Comparison of ENCODE assay signal across 27 cellular contexts in genomic region chr16:1539720-1540555, GRCh38. TPM values are rescaled to one million over a fixed set of nuclear protein-coding genes. Genes with fewer than 3 reads are reported as not detected.
DNase-seq lines count a peak whose midpoint lies in the region; ATAC-seq and TF ChIP-seq lines count a peak whose summit lies in the region.
"Had no signal": no experiment of that assay in that cellular context is flagged by ENCODE, and none has a peak within 500 bp of the region (broad histone marks: within the 10 kb centered on the region; RNA-seq: fewer than 3 reads in every experiment).

No MANE protein-coding gene starts in this region.

- H3K56ac ChIP-seq in mesendoderm (ENCODE audit: low read length), result no peak overlapping the region

- no peaks in the 10 kb centered on the region for H3K27me3 ChIP-seq in BE2C
- peaks cover 69% of the 10 kb centered on the region for H3K27me3 ChIP-seq in BLaER1
- no peaks in the 10 kb centered on the region for H3K27me3 ChIP-seq in mesendoderm (ENCODE audit: insufficient read depth, low read length, poor library complexity)
- H3K27me3 ChIP-seq: adrenal gland, brain microvascular endothelial cell, colonic mucosa, stomach, tibial nerve had no signal

- no peak overlapping the region for H3K27ac ChIP-seq in BLaER1
- H3K27ac ChIP-seq in mesendoderm (ENCODE audit: low read depth, low read length), result no peak overlapping the region
- H3K27ac ChIP-seq: brain microvascular endothelial cell, colonic mucosa, tibial nerve had no signal

- H3K36me3 ChIP-seq in BE2C (peaks cover 6% of the 10 kb centered on the region), BLaER1 (no peaks in the 10 kb centered on the region), mesendoderm (ENCODE audit: control insufficient read depth, insufficient read depth, low read length) (no peaks in the 10 kb centered on the region)
- H3K36me3 ChIP-seq: colonic mucosa had no signal

- H3K36me3 Mint-ChIP-seq in T-helper 17 cell (ENCODE audit: low read depth) (peaks cover 6% of the 10 kb centered on the region), glutamatergic neuron (ENCODE audit: unreplicated experiment) (no peaks in the 10 kb centered on the region)
- H3K36me3 Mint-ChIP-seq: WTC11 had no signal

- H3K79me2 ChIP-seq in mesendoderm (ENCODE audit: control insufficient read depth, insufficient read depth, low read length), result no peaks in the 10 kb centered on the region

- no peak overlapping the region for H3K4ac ChIP-seq in mesendoderm (ENCODE audit: low read depth, low read length)

- no peak overlapping the region for H3K27ac Mint-ChIP-seq in T-helper 17 cell
- peak overlapping the region; percentile 86 for H3K27ac Mint-ChIP-seq in glutamatergic neuron (ENCODE audit: unreplicated experiment)
- H3K27ac Mint-ChIP-seq: WTC11 had no signal

- peaks cover 14% of the 10 kb centered on the region for H3K9me3 Mint-ChIP-seq in glutamatergic neuron (ENCODE audit: unreplicated experiment)
- H3K9me3 Mint-ChIP-seq: WTC11 had no signal

- no peak for TF ChIP-seq CTCF in BE2C (IDR thresholded peaks at IDR 0.05; ENCODE audit: low read depth, low read length)
- TF ChIP-seq CTCF in glutamatergic neuron (IDR thresholded peaks at IDR 0.05; ENCODE audit: partially characterized antibody, unreplicated experiment), result no peak

- no peak overlapping the region for H2BK120ac ChIP-seq in mesendoderm (ENCODE audit: low read depth, low read length)

- peak overlapping the region; percentile 91 for H3K4me2 ChIP-seq in BLaER1
- no peak overlapping the region for H3K4me2 ChIP-seq in mesendoderm (ENCODE audit: low read length)
- H3K4me2 ChIP-seq: SK-N-SH had no signal

- peaks cover 87% of the 10 kb centered on the region for H4K20me1 ChIP-seq in BLaER1

- no peak overlapping the region for H4K8ac ChIP-seq in mesendoderm (ENCODE audit: low read depth, low read length)

- no peak overlapping the region for H4K5ac ChIP-seq in mesendoderm (ENCODE audit: low read length)

- H3K4me3 ChIP-seq in BE2C (ENCODE audit: low read depth, low read length) (no peak overlapping the region), BLaER1 (no peak overlapping the region), mesendoderm (ENCODE audit: low read length) (no peak overlapping the region)
- H3K4me3 ChIP-seq: adrenal gland, colonic mucosa, stomach, tibial nerve had no signal

- DNase-seq in BE2C (peak; percentile 45), T-helper 17 cell (no peak), glutamatergic neuron (peak; percentile 49), NCI-H1092 treated with DMSO at 0.1 percent for 48 hours (lab: John Stamatoyannopoulos, UW) (no peak), mesendoderm (no peak)
- DNase-seq: activated CD4-positive, alpha-beta T cell treated with anti-CD3 and anti-CD28 coated beads, Interleukin-2, amount 50 U/mL, for 48 hours; brain microvascular endothelial cell; colonic mucosa; GF-D8; mesenchymal stem cell; NCI-H1417; NCI-H526; SK-N-SH; stimulated activated CD4-positive, alpha-beta T cell treated with anti-CD3 and anti-CD28 coated beads, Interleukin-4, amount 100 ng/mL, for 1 hour; stomach; T-helper 9 cell had no signal

- no peak overlapping the region for H2BK5ac ChIP-seq in mesendoderm (ENCODE audit: low read length)

- H2AK5ac ChIP-seq in mesendoderm (ENCODE audit: low read length), result no peak overlapping the region

- no peak overlapping the region for H3K9ac ChIP-seq in BLaER1
- H3K9ac ChIP-seq in mesendoderm (ENCODE audit: low read length), result no peak overlapping the region
- H3K9ac ChIP-seq: SK-N-SH had no signal

- H3K23ac ChIP-seq in mesendoderm (ENCODE audit: low read length), result no peak overlapping the region

- H3K27me3 Mint-ChIP-seq in T-helper 17 cell (no peaks in the 10 kb centered on the region), glutamatergic neuron (ENCODE audit: unreplicated experiment) (peaks cover 15% of the 10 kb centered on the region)

- H3K4me1 ChIP-seq in BE2C (peaks cover 11% of the 10 kb centered on the region), BLaER1 (peaks cover 100% of the 10 kb centered on the region), mesendoderm (ENCODE audit: control insufficient read depth, low read depth, low read length) (no peaks in the 10 kb centered on the region)
- H3K4me1 ChIP-seq: colonic mucosa had no signal

- H2BK15ac ChIP-seq in mesendoderm (replicated peaks; ENCODE audit: low read depth), result no peak overlapping the region

- H3K18ac ChIP-seq in mesendoderm (ENCODE audit: low read length), result no peak overlapping the region

- no CpG with 5 or more reads among the region's 35 CpGs for WGBS in mesendoderm (ENCODE audit: extremely low coverage, insufficient coverage, low lambda C conversion rate)

- H3K79me1 ChIP-seq in mesendoderm (ENCODE audit: low read length), result no peaks in the 10 kb centered on the region

- no peaks in the 10 kb centered on the region for H3K9me3 ChIP-seq in BE2C
- no peaks in the 10 kb centered on the region for H3K9me3 ChIP-seq in BLaER1
- no peaks in the 10 kb centered on the region for H3K9me3 ChIP-seq in T-helper 17 cell (ENCODE audit: control insufficient read depth, low read length, poor library complexity, severe bottlenecking)
- H3K9me3 ChIP-seq: adrenal gland, colonic mucosa, SK-N-SH, stomach, tibial nerve had no signal

- ATAC-seq in T-helper 17 cell (no peak), GM19467 (IDR thresholded peaks at IDR 0.05; ENCODE audit: unreplicated experiment) (no peak), HG03521 (IDR thresholded peaks at IDR 0.05; ENCODE audit: unreplicated experiment) (no peak)

- H3K4me3 Mint-ChIP-seq in T-helper 17 cell (peak overlapping the region; percentile 83), glutamatergic neuron (ENCODE audit: unreplicated experiment) (no peak overlapping the region)
- H3K4me3 Mint-ChIP-seq: WTC11 had no signal

- H3K4me1 Mint-ChIP-seq in T-helper 17 cell, result peaks cover 52% of the 10 kb centered on the region
- peaks cover 34% of the 10 kb centered on the region for H3K4me1 Mint-ChIP-seq in glutamatergic neuron (ENCODE audit: low read depth, unreplicated experiment)

RNA-seq across cellular contexts. Expression of gene TMEM204, which starts 6.5 kb away (rescaled TPM):
- polyA plus RNA-seq in BE2C (2012; ENCODE audit: insufficient read depth, insufficient read length, low read depth), result 21.0 TPM
- 10 to 100 TPM; 22.2 to 23.4 TPM for total RNA-seq in T-helper 17 cell
- 0.22 TPM for total RNA-seq in glutamatergic neuron (ENCODE audit: unreplicated experiment)
- 0.07 TPM for polyA plus RNA-seq in mesendoderm (2013, experiment 1 of 2)
- polyA plus RNA-seq in mesendoderm (2013, experiment 2 of 2), result 0.04 TPM
- total RNA-seq: H4, MCF 10A had no signal

RNA-seq across cellular contexts. Expression of gene TELO2, which starts 46.8 kb away (rescaled TPM):
- 110 TPM for polyA plus RNA-seq in BE2C (2012; ENCODE audit: insufficient read depth, insufficient read length, low read depth)
- total RNA-seq in T-helper 17 cell (10 to 100 TPM; 36.4 to 39.7 TPM), glutamatergic neuron (ENCODE audit: unreplicated experiment) (101 TPM)
- 31.2 TPM for polyA plus RNA-seq in mesendoderm (2013, experiment 1 of 2)
- 31.3 TPM for polyA plus RNA-seq in mesendoderm (2013, experiment 2 of 2)

RNA-seq across cellular contexts. Expression of gene PTX4, which starts 51.2 kb away (rescaled TPM):
- not detected for polyA plus RNA-seq in BE2C (2012; ENCODE audit: insufficient read depth, insufficient read length, low read depth)
- not detected for total RNA-seq in T-helper 17 cell
- total RNA-seq in glutamatergic neuron (ENCODE audit: unreplicated experiment), result 2.2 TPM
- polyA plus RNA-seq in mesendoderm (2013, experiment 1 of 2), result 0.03 TPM
- 0.04 TPM for polyA plus RNA-seq in mesendoderm (2013, experiment 2 of 2)
- total RNA-seq: colonic mucosa, H4, kidney epithelial cell, MCF 10A, omental fat pad, renal cortical epithelial cell, stomach, tibial nerve had no signal
- polyA plus RNA-seq: SK-N-SH, stomach had no signal

Comparison
In these comparisons a context has a peak if more than half of its experiments do, and no peak if none do; other contexts are left out.
1. DNase-seq: peak in BE2C (single experiment) and glutamatergic neuron (single experiment); none in T-helper 17 cell (0 of 3), NCI-H1092 treated with DMSO at 0.1 percent for 48 hours (single experiment) and mesendoderm (single experiment).
2. RNA of gene TMEM204, which starts 6.5 kb away (total RNA-seq): 22.2 to 23.4 TPM in T-helper 17 cell; 0.22 TPM in glutamatergic neuron (single experiment); every median in the first group is over 10 times any median in the second.